In the genomic region with DNA sequence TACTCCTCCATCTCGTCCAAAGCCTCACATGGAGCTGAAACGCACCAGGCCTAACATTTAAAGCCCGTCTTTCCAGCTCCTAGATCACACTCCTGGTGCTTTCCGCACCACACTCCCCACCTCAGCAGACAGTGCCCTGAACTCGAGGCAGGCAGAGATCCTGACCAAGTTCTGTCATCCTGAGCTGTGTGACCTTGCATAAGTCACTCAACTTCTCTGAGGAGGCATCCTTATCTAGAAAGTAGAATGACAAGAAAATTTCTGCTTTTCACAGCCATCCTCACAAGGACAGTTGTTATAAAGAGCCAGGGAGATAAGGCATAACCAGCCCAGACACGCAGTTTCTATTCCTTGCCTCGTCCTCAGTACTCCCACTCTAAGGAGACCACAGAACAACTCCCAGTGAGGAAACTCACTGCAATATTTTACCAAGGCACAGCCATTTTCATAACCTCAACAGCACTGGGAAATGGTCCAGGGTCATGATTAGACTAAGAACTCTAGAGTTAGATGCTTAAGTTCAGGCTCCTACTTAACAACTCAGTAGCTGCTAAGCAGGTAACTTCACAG, we compare ENCODE assay signal across 1 cellular context.
TF ChIP-seq lines count a peak whose summit lies in the region.

No MANE protein-coding gene starts in this region.

TF ChIP-seq in K562, 482 proteins besides CTCF, POLR2A, EP300 and RAD21 (continued from another document and continues in another):
- TF ChIP-seq MAFG (tag; conservative IDR thresholded peaks at IDR 0.05) (0 out of 2 replicates have a peak, but pooled peaks have one; percentile 15), PHF20 (IDR thresholded peaks at IDR 0.05; ENCODE audit: partially characterized antibody) (no peak), ZNF589 (CRISPR knock-in tag; IDR thresholded peaks at IDR 0.05; ENCODE audit: low read depth) (peak; percentile 65), ESRRB (CRISPR knock-in tag; IDR thresholded peaks at IDR 0.05; ENCODE audit: borderline replicate concordance) (no peak), NBN (IDR thresholded peaks at IDR 0.05; ENCODE audit: low read depth) (peak; percentile 70), EHMT2 (IDR thresholded peaks at IDR 0.05) (no peak), E2F5 (CRISPR knock-in tag; IDR thresholded peaks at IDR 0.05) (no peak), PCBP1 (IDR thresholded peaks at IDR 0.05; ENCODE audit: low read depth, low read length, poor library complexity, severe bottlenecking) (no peak), HMG20A (CRISPR knock-in tag; conservative IDR thresholded peaks at IDR 0.05) (no peak), TGIF2 (CRISPR knock-in tag; IDR thresholded peaks at IDR 0.05) (no peak), MAZ (CRISPR knock-in tag; conservative IDR thresholded peaks at IDR 0.05 in 1 of 2, IDR thresholded peaks at IDR 0.05 in 1 of 2) (no peak), SNAPC5 (CRISPR knock-in tag; IDR thresholded peaks at IDR 0.05) (no peak), DPF2 (IDR thresholded peaks at IDR 0.05) (peak; percentile 66), FOXA1 (IDR thresholded peaks at IDR 0.05; ENCODE audit: borderline replicate concordance) (no peak), RAD51 (IDR thresholded peaks at IDR 0.05; ENCODE audit: borderline replicate concordance, low read depth) (no peak), HDAC1 (IDR thresholded peaks at IDR 0.05) (peak in 1 of 2 experiments; percentile 76; a peak in 2 of 4 replicates), ZNF79 (CRISPR knock-in tag; IDR thresholded peaks at IDR 0.05; ENCODE audit: low read depth) (no peak), MAFF (IDR thresholded peaks at IDR 0.05; ENCODE audit: low read length) (no peak), CREB5 (CRISPR knock-in tag; IDR thresholded peaks at IDR 0.05) (no peak), NONO (IDR thresholded peaks at IDR 0.05; ENCODE audit: low read depth in 2 of 2, low read length in 1 of 2) (no peak), DMBX1 (CRISPR knock-in tag; IDR thresholded peaks at IDR 0.05; ENCODE audit: borderline replicate concordance) (peak; percentile 65; the same call in 1 of the 2 replicates), ZBTB7A (IDR thresholded peaks at IDR 0.05; ENCODE audit: borderline replicate concordance, control insufficient read depth, low read depth, low read length) (no peak), ELF2 (CRISPR knock-in tag; IDR thresholded peaks at IDR 0.05) (peak; percentile 15; the same call in 1 of the 2 replicates), PTTG1 (tag; IDR thresholded peaks at IDR 0.05; ENCODE audit: low read depth) (no peak), GTF2B (IDR thresholded peaks at IDR 0.05; ENCODE audit: extremely low read depth, insufficient read length) (no peak), CCNT2 (IDR thresholded peaks at IDR 0.05; ENCODE audit: borderline replicate concordance, extremely low read depth, insufficient read length, low read depth, low read length) (no peak), PPARD (CRISPR knock-in tag; IDR thresholded peaks at IDR 0.05) (no peak), HSF4 (CRISPR knock-in tag; IDR thresholded peaks at IDR 0.05; ENCODE audit: borderline replicate concordance) (no peak), NFE2L1 (tag; IDR thresholded peaks at IDR 0.05; ENCODE audit: borderline replicate concordance, low read depth) (no peak), ZNF764 (CRISPR knock-in tag; IDR thresholded peaks at IDR 0.05; ENCODE audit: low read depth) (no peak), RBM25 (IDR thresholded peaks at IDR 0.05; ENCODE audit: low read depth, low read length, severe bottlenecking) (peak; percentile 98), HDAC2 (IDR thresholded peaks at IDR 0.05) (peak; percentile 91; the same call in 1 of the 2 replicates), SLC30A9 (CRISPR knock-in tag; IDR thresholded peaks at IDR 0.05) (no peak)
- TF ChIP-seq, protein P1, sequence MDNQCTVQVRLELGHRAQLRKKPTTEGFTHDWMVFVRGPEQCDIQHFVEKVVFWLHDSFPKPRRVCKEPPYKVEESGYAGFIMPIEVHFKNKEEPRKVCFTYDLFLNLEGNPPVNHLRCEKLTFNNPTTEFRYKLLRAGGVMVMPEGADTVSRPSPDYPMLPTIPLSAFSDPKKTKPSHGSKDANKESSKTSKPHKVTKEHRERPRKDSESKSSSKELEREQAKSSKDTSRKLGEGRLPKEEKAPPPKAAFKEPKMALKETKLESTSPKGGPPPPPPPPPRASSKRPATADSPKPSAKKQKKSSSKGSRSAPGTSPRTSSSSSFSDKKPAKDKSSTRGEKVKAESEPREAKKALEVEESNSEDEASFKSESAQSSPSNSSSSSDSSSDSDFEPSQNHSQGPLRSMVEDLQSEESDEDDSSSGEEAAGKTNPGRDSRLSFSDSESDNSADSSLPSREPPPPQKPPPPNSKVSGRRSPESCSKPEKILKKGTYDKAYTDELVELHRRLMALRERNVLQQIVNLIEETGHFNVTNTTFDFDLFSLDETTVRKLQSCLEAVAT (IDR thresholded peaks at IDR 0.05): no peak
- TF ChIP-seq, protein P2, sequence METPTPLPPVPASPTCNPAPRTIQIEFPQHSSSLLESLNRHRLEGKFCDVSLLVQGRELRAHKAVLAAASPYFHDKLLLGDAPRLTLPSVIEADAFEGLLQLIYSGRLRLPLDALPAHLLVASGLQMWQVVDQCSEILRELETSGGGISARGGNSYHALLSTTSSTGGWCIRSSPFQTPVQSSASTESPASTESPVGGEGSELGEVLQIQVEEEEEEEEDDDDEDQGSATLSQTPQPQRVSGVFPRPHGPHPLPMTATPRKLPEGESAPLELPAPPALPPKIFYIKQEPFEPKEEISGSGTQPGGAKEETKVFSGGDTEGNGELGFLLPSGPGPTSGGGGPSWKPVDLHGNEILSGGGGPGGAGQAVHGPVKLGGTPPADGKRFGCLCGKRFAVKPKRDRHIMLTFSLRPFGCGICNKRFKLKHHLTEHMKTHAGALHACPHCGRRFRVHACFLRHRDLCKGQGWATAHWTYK (CRISPR knock-in tag; IDR thresholded peaks at IDR 0.05): 0 out of 2 replicates have a peak, but pooled peaks have one; percentile 13
- TF ChIP-seq, protein P3, sequence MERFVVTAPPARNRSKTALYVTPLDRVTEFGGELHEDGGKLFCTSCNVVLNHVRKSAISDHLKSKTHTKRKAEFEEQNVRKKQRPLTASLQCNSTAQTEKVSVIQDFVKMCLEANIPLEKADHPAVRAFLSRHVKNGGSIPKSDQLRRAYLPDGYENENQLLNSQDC (CRISPR knock-in tag; IDR thresholded peaks at IDR 0.05): no peak
- TF ChIP-seq, protein P4, sequence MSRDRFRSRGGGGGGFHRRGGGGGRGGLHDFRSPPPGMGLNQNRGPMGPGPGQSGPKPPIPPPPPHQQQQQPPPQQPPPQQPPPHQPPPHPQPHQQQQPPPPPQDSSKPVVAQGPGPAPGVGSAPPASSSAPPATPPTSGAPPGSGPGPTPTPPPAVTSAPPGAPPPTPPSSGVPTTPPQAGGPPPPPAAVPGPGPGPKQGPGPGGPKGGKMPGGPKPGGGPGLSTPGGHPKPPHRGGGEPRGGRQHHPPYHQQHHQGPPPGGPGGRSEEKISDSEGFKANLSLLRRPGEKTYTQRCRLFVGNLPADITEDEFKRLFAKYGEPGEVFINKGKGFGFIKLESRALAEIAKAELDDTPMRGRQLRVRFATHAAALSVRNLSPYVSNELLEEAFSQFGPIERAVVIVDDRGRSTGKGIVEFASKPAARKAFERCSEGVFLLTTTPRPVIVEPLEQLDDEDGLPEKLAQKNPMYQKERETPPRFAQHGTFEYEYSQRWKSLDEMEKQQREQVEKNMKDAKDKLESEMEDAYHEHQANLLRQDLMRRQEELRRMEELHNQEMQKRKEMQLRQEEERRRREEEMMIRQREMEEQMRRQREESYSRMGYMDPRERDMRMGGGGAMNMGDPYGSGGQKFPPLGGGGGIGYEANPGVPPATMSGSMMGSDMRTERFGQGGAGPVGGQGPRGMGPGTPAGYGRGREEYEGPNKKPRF (IDR thresholded peaks at IDR 0.05; ENCODE audit: low read depth, low read length): no peak
- TF ChIP-seq, protein P5, sequence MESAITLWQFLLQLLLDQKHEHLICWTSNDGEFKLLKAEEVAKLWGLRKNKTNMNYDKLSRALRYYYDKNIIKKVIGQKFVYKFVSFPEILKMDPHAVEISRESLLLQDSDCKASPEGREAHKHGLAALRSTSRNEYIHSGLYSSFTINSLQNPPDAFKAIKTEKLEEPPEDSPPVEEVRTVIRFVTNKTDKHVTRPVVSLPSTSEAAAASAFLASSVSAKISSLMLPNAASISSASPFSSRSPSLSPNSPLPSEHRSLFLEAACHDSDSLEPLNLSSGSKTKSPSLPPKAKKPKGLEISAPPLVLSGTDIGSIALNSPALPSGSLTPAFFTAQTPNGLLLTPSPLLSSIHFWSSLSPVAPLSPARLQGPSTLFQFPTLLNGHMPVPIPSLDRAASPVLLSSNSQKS (CRISPR knock-in tag; IDR thresholded peaks at IDR 0.05): no peak
- TF ChIP-seq, protein P6, sequence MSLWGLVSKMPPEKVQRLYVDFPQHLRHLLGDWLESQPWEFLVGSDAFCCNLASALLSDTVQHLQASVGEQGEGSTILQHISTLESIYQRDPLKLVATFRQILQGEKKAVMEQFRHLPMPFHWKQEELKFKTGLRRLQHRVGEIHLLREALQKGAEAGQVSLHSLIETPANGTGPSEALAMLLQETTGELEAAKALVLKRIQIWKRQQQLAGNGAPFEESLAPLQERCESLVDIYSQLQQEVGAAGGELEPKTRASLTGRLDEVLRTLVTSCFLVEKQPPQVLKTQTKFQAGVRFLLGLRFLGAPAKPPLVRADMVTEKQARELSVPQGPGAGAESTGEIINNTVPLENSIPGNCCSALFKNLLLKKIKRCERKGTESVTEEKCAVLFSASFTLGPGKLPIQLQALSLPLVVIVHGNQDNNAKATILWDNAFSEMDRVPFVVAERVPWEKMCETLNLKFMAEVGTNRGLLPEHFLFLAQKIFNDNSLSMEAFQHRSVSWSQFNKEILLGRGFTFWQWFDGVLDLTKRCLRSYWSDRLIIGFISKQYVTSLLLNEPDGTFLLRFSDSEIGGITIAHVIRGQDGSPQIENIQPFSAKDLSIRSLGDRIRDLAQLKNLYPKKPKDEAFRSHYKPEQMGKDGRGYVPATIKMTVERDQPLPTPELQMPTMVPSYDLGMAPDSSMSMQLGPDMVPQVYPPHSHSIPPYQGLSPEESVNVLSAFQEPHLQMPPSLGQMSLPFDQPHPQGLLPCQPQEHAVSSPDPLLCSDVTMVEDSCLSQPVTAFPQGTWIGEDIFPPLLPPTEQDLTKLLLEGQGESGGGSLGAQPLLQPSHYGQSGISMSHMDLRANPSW (CRISPR knock-in tag; IDR thresholded peaks at IDR 0.05): no peak
